ENCODE assay signal across 1 cellular context in the genomic region with DNA sequence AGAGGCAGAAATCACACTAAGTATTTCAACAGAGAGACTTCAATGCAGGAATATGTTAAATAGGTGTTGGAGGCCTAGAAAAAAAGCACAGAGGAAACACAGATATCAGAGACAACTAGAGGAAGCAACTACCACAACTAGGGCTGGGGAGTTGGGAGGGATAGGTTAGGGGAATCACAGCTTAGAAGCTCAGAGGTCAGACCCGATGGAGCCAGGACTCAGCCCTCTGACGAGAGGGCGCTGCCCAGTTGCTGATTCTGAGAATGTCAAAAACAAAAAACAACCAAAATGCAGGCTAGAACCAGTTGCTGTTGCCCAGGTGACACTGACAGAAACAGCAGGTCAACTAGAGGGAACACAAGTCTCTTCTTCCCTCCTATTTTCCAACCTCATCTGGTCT.
TF ChIP-seq lines count a peak whose summit lies in the region.

No MANE protein-coding gene starts in this region.

TF ChIP-seq in SK-N-SH, 30 proteins besides CTCF, POLR2A, EP300 and RAD21 (continued from another document):
- peak; percentile 67; the same call in 1 of the 2 replicates for TF ChIP-seq REST (IDR thresholded peaks at IDR 0.05; ENCODE audit: low read depth, low read length)
